10 cellular contexts compared by ENCODE assay signal in genomic region chrX:47751670-47752069, GRCh38.
DNase-seq lines count a peak whose midpoint lies in the region; ATAC-seq lines count a peak whose summit lies in the region.
"Had no signal": no experiment of that assay in that cellular context is flagged by ENCODE, and none has a peak within 500 bp of the region (broad histone marks: within the 10 kb centered on the region; RNA-seq: fewer than 3 reads in every experiment).

No MANE protein-coding gene starts in this region.

- H3K27me3 Mint-ChIP-seq in activated T-helper 1 cell treated with anti-CD3 and anti-CD28 coated beads, Interleukin-12 subunit alpha, Interleukin-12 subunit beta, Interleukin-2, Interleukin-4 antibody, amounts not matched to agents 30 ng/mL and 10 ng/mL and 1 ng/mL, durations not matched to agents 14 hours and 24 hours and 36 hours (ENCODE audit: insufficient read depth): peaks cover 2% of the 10 kb centered on the region

- H3K4me3 Mint-ChIP-seq in activated T-helper 1 cell treated with anti-CD3 and anti-CD28 coated beads, Interleukin-12 subunit alpha, Interleukin-12 subunit beta, Interleukin-2, Interleukin-4 antibody, amounts not matched to agents 30 ng/mL and 10 ng/mL and 1 ng/mL, durations not matched to agents 14 hours and 24 hours and 36 hours: no peak overlapping the region
- H3K4me3 Mint-ChIP-seq: activated B cell treated with CpG ODN at 0.5 μM for 24 hours, B cell had no signal

- ATAC-seq in left colon (peak; percentile 82), GM19351 (IDR thresholded peaks at IDR 0.05; ENCODE audit: unreplicated experiment) (no peak), GM18909 (IDR thresholded peaks at IDR 0.05; ENCODE audit: poor library complexity, unreplicated experiment) (no peak)

- peak overlapping the region; percentile 55 for H3K27ac Mint-ChIP-seq in activated T-helper 1 cell treated with anti-CD3 and anti-CD28 coated beads, Interleukin-12 subunit alpha, Interleukin-12 subunit beta, Interleukin-2, Interleukin-4 antibody, amounts not matched to agents 30 ng/mL and 10 ng/mL and 1 ng/mL, durations not matched to agents 14 hours and 24 hours and 36 hours
- H3K27ac Mint-ChIP-seq: activated B cell treated with CpG ODN at 0.5 μM for 24 hours, B cell had no signal

- no peaks in the 10 kb centered on the region for H3K9me3 Mint-ChIP-seq in activated T-helper 1 cell treated with anti-CD3 and anti-CD28 coated beads, Interleukin-12 subunit alpha, Interleukin-12 subunit beta, Interleukin-2, Interleukin-4 antibody, amounts not matched to agents 30 ng/mL and 10 ng/mL and 1 ng/mL, durations not matched to agents 14 hours and 24 hours and 36 hours
- H3K9me3 Mint-ChIP-seq: activated B cell treated with CpG ODN at 0.5 μM for 24 hours had no signal

- intact Hi-C loops in activated T-helper 1 cell treated with anti-CD3 and anti-CD28 coated beads, Interleukin-12 subunit alpha, Interleukin-12 subunit beta, Interleukin-2, Interleukin-4 antibody, amounts not matched to agents 30 ng/mL and 10 ng/mL and 1 ng/mL, durations not matched to agents 14 hours and 24 hours and 36 hours (cut with micrococcal nuclease): loop anchor here (1.0 kb wide), 1 partner anchor 189 kb away; no protein-coding TSS in a partner anchor
- intact Hi-C loops in left colon (cut with DNase I, micrococcal nuclease): no loop called here

- no peaks in the 10 kb centered on the region for H3K4me1 Mint-ChIP-seq in activated T-helper 1 cell treated with anti-CD3 and anti-CD28 coated beads, Interleukin-12 subunit alpha, Interleukin-12 subunit beta, Interleukin-2, Interleukin-4 antibody, amounts not matched to agents 30 ng/mL and 10 ng/mL and 1 ng/mL, durations not matched to agents 14 hours and 24 hours and 36 hours (ENCODE audit: low read depth)
- H3K4me1 Mint-ChIP-seq: activated B cell treated with CpG ODN at 0.5 μM for 24 hours, B cell had no signal

- H3K36me3 Mint-ChIP-seq in activated T-helper 1 cell treated with anti-CD3 and anti-CD28 coated beads, Interleukin-12 subunit alpha, Interleukin-12 subunit beta, Interleukin-2, Interleukin-4 antibody, amounts not matched to agents 30 ng/mL and 10 ng/mL and 1 ng/mL, durations not matched to agents 14 hours and 24 hours and 36 hours (ENCODE audit: low read depth): no peaks in the 10 kb centered on the region

- DNase-seq in NCI-H1417 (lab: John Stamatoyannopoulos, UW) (peak in 2 of 3 experiments; percentile 38 to 58), NCI-H1417 treated with DMSO at 0.1 percent for 48 hours (lab: John Stamatoyannopoulos, UW) (no peak), NCI-H524 treated with DMSO at 0.1 percent for 48 hours (lab: John Stamatoyannopoulos, UW) (peak; percentile 23), left colon (peak in 1 of 2 donors; percentile 56), NCI-H1048 (lab: John Stamatoyannopoulos, UW) (no peak)
- DNase-seq in activated T-helper 1 cell treated with anti-CD3 and anti-CD28 coated beads, Interleukin-12 subunit alpha, Interleukin-12 subunit beta, Interleukin-2, Interleukin-4 antibody, amounts not matched to agents 30 ng/mL and 10 ng/mL and 1 ng/mL, durations not matched to agents 14 hours and 24 hours and 36 hours (ENCODE audit: low spot score): no peak
- DNase-seq: activated B cell treated with CpG ODN at 0.5 μM for 24 hours had no signal

Comparison
In these comparisons a context has a peak if more than half of its experiments do, and no peak if none do; other contexts are left out.
1. DNase-seq: peak in NCI-H1417 (2 of 3) and NCI-H524 treated with DMSO at 0.1 percent for 48 hours (single experiment); none in NCI-H1417 treated with DMSO at 0.1 percent for 48 hours (single experiment), activated T-helper 1 cell treated with anti-CD3 and anti-CD28 coated beads, Interleukin-12 subunit alpha, Interleukin-12 subunit beta, Interleukin-2, Interleukin-4 antibody, amounts not matched to agents 30 ng/mL and 10 ng/mL and 1 ng/mL, durations not matched to agents 14 hours and 24 hours and 36 hours (single experiment) and NCI-H1048 (single experiment).